Comparison of ENCODE assay signal across 10 cellular contexts in genomic region chr17:49576906-49577650, GRCh38. TPM values are rescaled to one million over a fixed set of nuclear protein-coding genes. Genes with fewer than 3 reads are reported as not detected.
A peak's percentile ranks its signal among the peaks of the same experiment; 100 is the strongest.
DNase-seq lines count a peak whose midpoint lies in the region; ATAC-seq and TF ChIP-seq lines count a peak whose summit lies in the region.
"Had no signal": no experiment of that assay in that cellular context is flagged by ENCODE, and none has a peak within 500 bp of the region (broad histone marks: within the 10 kb centered on the region; RNA-seq: fewer than 3 reads in every experiment).

No MANE protein-coding gene starts in this region.

- no peaks in the 10 kb centered on the region for H3K36me3 Mint-ChIP-seq in WTC11

- peaks cover 22% of the 10 kb centered on the region for H3K4me1 Mint-ChIP-seq in WTC11

- POLR2A ChIA-PET in WTC11 (lab: Charles Lee): interaction anchor here (0.6 kb wide), 1 partner anchor 743 kb away, joined by 3 read pairs; no protein-coding TSS in a partner anchor

- H3K27me3 Mint-ChIP-seq in WTC11 (ENCODE audit: low read depth): peaks cover 29% of the 10 kb centered on the region

- peak overlapping the region; percentile 89 for H3K4me3 Mint-ChIP-seq in WTC11

- ATAC-seq in WTC11 (peak; percentile 6), Right ventricle myocardium superior (ENCODE audit: poor library complexity) (peak; percentile 4), GM21381 (IDR thresholded peaks at IDR 0.05; ENCODE audit: unreplicated experiment) (no peak), GM18517 (IDR thresholded peaks at IDR 0.05; ENCODE audit: unreplicated experiment) (no peak)

- peak overlapping the region; percentile 28 for H3K9ac ChIP-seq in rectal smooth muscle tissue (ENCODE audit: low read length)

- intact Hi-C loops in Right ventricle myocardium superior (cut with DNase I): loop anchor here (10.0 kb wide), 1 partner anchor 278 kb away; no protein-coding TSS in a partner anchor

- no peak overlapping the region for H3K27ac Mint-ChIP-seq in WTC11

- in situ Hi-C loops in G401 (cut with HindIII; ENCODE audit: low sequenced_read_pairs): no loop called here

- DNase-seq in G401 (ENCODE audit: low spot score) (peak; percentile 22), WTC11 (ENCODE audit: low spot score) (no peak), Right ventricle myocardium superior (no peak), HuH-7 (ENCODE audit: low spot score) (no peak), GM10266 (ENCODE audit: extremely low spot score) (no peak)
- DNase-seq: NCI-H1048 had no signal

- TF ChIP-seq CTCF in WTC11 (IDR thresholded peaks at IDR 0.05): no peak
- TF ChIP-seq CTCF in GM10266 (IDR thresholded peaks at IDR 0.05; ENCODE audit: control insufficient read depth, insufficient read depth, low read depth, missing control alignments): no peak

- H3K27me3 ChIP-seq in rectal smooth muscle tissue (ENCODE audit: control insufficient read depth, insufficient read depth, low read length): peaks cover 2% of the 10 kb centered on the region

- CTCF ChIA-PET in WTC11 (lab: Charles Lee): interaction anchor here (0.6 to 3.2 kb wide), 6 partner anchors 21 to 169 kb away, joined by 3 to 10 read pairs (median 4); partner anchors contain the start of gene SLC35B1

- H3K4me1 ChIP-seq in rectal smooth muscle tissue (ENCODE audit: control insufficient read depth, insufficient read depth, low read length): peaks cover 20% of the 10 kb centered on the region

- peak overlapping the region; percentile 61 for H3K4me3 ChIP-seq in rectal smooth muscle tissue (ENCODE audit: low read length)

- no peaks in the 10 kb centered on the region for H3K9me3 Mint-ChIP-seq in WTC11

- H3K36me3 ChIP-seq in rectal smooth muscle tissue (ENCODE audit: control insufficient read depth, insufficient read depth, low read length): peaks cover 3% of the 10 kb centered on the region
- H3K36me3 ChIP-seq: adrenal gland had no signal

- H3K27ac ChIP-seq in rectal smooth muscle tissue (ENCODE audit: low read depth, low read length): peak overlapping the region; percentile 89

TF ChIP-seq in WTC11, 78 proteins besides CTCF, POLR2A, EP300 and RAD21:
- peak; percentile 82 for TF ChIP-seq ZNF121 (CRISPR knock-in tag; IDR thresholded peaks at IDR 0.05)
- peak; percentile 78 for TF ChIP-seq PRDM15 (CRISPR knock-in tag; IDR thresholded peaks at IDR 0.05)
- TF ChIP-seq CDX4 (CRISPR knock-in tag; IDR thresholded peaks at IDR 0.05; ENCODE audit: borderline replicate concordance): no peak

RNA-seq across cellular contexts. Expression of gene NXPH3, which starts 1.4 kb away (rescaled TPM):
- total RNA-seq in G401 (2014; rRNA removed; shearing (Covaris generic)): 93.4 and 111 TPM in 2 replicates
- total RNA-seq in WTC11 (2021) (2.3 to 3.4 TPM (median 2.4 TPM) in 3 replicates), Right ventricle myocardium superior (3.7 TPM)

Comparison
In these comparisons a context has a peak if more than half of its experiments do, and no peak if none do; other contexts are left out.
1. ATAC-seq: peak in WTC11 (single experiment) and Right ventricle myocardium superior (single experiment); none in GM21381 (single experiment) and GM18517 (single experiment).
2. RNA of gene NXPH3, which starts 1.4 kb away (total RNA-seq): 93.4 to 111 TPM in G401; 3.7 TPM in Right ventricle myocardium superior (single experiment) and 2.3 to 3.4 TPM in WTC11; every median in the first group is over 10 times any median in the second.